In genomic region chr1:15275921-15276683, GRCh38 we compare ENCODE assay signal across 13 cellular contexts. TPM values are rescaled to one million over a fixed set of nuclear protein-coding genes. Genes with fewer than 3 reads are reported as not detected.
DNase-seq lines count a peak whose midpoint lies in the region; ATAC-seq and TF ChIP-seq lines count a peak whose summit lies in the region.
"Had no signal": no experiment of that assay in that cellular context is flagged by ENCODE, and none has a peak within 500 bp of the region (broad histone marks: within the 10 kb centered on the region; RNA-seq: fewer than 3 reads in every experiment).

No MANE protein-coding gene starts in this region.

- TF ChIP-seq POLR2A in esophagus muscularis mucosa (IDR thresholded peaks at IDR 0.05; ENCODE audit: low read depth), result no peak

- H3K4me1 ChIP-seq in left ventricle myocardium inferior (peaks cover 4% of the 10 kb centered on the region), esophagus muscularis mucosa (peaks cover 3 to 10% (median 8%) of the 10 kb centered on the region in 4 donors), muscle layer of duodenum (ENCODE audit: control insufficient read depth in 1 of 2, insufficient read depth in 2 of 2, low read length in 2 of 2) (peaks cover 0 to 6% of the 10 kb centered on the region in 2 donors), GM23248 (ENCODE audit: insufficient read depth) (no peaks in the 10 kb centered on the region)
- H3K4me1 ChIP-seq: Caco-2 had no signal

- H3K27ac ChIP-seq in left ventricle myocardium inferior (replicated peaks), result no peak overlapping the region
- no peak overlapping the region for H3K27ac ChIP-seq in esophagus muscularis mucosa (replicated peaks in 1 of 4)
- peak overlapping the region; percentile 23 for H3K27ac ChIP-seq in muscle layer of duodenum (ENCODE audit: low read length)
- no peak overlapping the region for H3K27ac ChIP-seq in GM23248
- H3K27ac ChIP-seq: C4-2B had no signal

- TF ChIP-seq EP300 in esophagus muscularis mucosa (IDR thresholded peaks at IDR 0.05), result no peak

- intact Hi-C loops in Right ventricle myocardium superior (cut with DNase I) (loop anchor here (2.0 kb wide), 1 partner anchor 123 kb away; the partner anchor contains the start of gene TMEM51), left ventricle myocardium inferior (cut with micrococcal nuclease) (loop anchor here (10.0 kb wide), 1 partner anchor 121 kb away; the partner anchor contains the start of gene TMEM51), esophagus muscularis mucosa (cut with DNase I) (no loop called here)

- no peaks in the 10 kb centered on the region for H3K9me3 ChIP-seq in left ventricle myocardium inferior (replicated peaks)
- H3K9me3 ChIP-seq in esophagus muscularis mucosa, result no peaks in the 10 kb centered on the region
- H3K9me3 ChIP-seq in muscle layer of duodenum (ENCODE audit: control insufficient read depth in 1 of 2, low read length in 2 of 2), result no peaks in the 10 kb centered on the region
- no peaks in the 10 kb centered on the region for H3K9me3 ChIP-seq in GM23248 (ENCODE audit: low read depth)
- H3K9me3 ChIP-seq: Caco-2 had no signal

- no peak overlapping the region for H2AFZ ChIP-seq in GM23248

- H4K20me1 ChIP-seq in GM23248 (ENCODE audit: insufficient read depth), result no peaks in the 10 kb centered on the region

- in situ Hi-C loops in GM23248 (cut with MboI), result loop anchor here (10.0 kb wide), 1 partner anchor 151 kb away; no protein-coding TSS in a partner anchor

- no peaks in the 10 kb centered on the region for H3K79me2 ChIP-seq in GM23248 (ENCODE audit: insufficient read depth)

- no peak overlapping the region for H3K4me2 ChIP-seq in GM23248 (ENCODE audit: unreplicated experiment)

- H3K9ac ChIP-seq in GM23248, result no peak overlapping the region

- H3K27me3 ChIP-seq in left ventricle myocardium inferior (ENCODE audit: low read depth), result peaks cover 11% of the 10 kb centered on the region
- H3K27me3 ChIP-seq in esophagus muscularis mucosa, result no peaks in the 10 kb centered on the region
- no peaks in the 10 kb centered on the region for H3K27me3 ChIP-seq in muscle layer of duodenum (ENCODE audit: low read depth, low read length)
- peaks cover 3% of the 10 kb centered on the region for H3K27me3 ChIP-seq in GM23248 (replicated peaks; ENCODE audit: insufficient read depth)

- no peaks in the 10 kb centered on the region for H3K36me3 ChIP-seq in left ventricle myocardium inferior
- H3K36me3 ChIP-seq in esophagus muscularis mucosa, result no peaks in the 10 kb centered on the region
- H3K36me3 ChIP-seq in muscle layer of duodenum (ENCODE audit: control insufficient read depth in 1 of 2, insufficient read depth in 2 of 2, low read length in 2 of 2), result no peaks in the 10 kb centered on the region
- H3K36me3 ChIP-seq in GM23248 (ENCODE audit: low read depth), result no peaks in the 10 kb centered on the region

- H3K4me3 ChIP-seq in left ventricle myocardium inferior (no peak overlapping the region), esophagus muscularis mucosa (no peak overlapping the region), muscle layer of duodenum (ENCODE audit: low read depth in 1 of 2, low read length in 2 of 2) (no peak overlapping the region), GM23248 (no peak overlapping the region)

- ATAC-seq in Right ventricle myocardium superior (ENCODE audit: poor library complexity) (peak; percentile 47), GM19397 (IDR thresholded peaks at IDR 0.05; ENCODE audit: unreplicated experiment) (no peak), GM18867 (IDR thresholded peaks at IDR 0.05; ENCODE audit: unreplicated experiment) (no peak)
- ATAC-seq: HCT116 had no signal

- no peaks in the 10 kb centered on the region for H3K9me2 ChIP-seq in GM23248 (ENCODE audit: insufficient read depth)

- no peaks in the 10 kb centered on the region for H3F3A ChIP-seq in GM23248 (ENCODE audit: insufficient read depth)

- WGBS in esophagus muscularis mucosa, result 89% methylated on average over 10 of the region's 10 CpGs
- 59 to 65% methylated on average over 10 of the region's 10 CpGs for WGBS in GM23248 (ENCODE audit: low coverage in 1 of 2, low lambda C conversion rate in 2 of 2, missing lambda C conversion rate in 2 of 2), 2 experiments

- no peak for DNase-seq in Right ventricle myocardium superior
- no peak for DNase-seq in left ventricle myocardium inferior
- DNase-seq in esophagus muscularis mucosa (ENCODE audit: extremely low spot score), result peak; percentile 91
- DNase-seq in GM23248, result no peak
- no peak for DNase-seq in NCI-H187 (lab: John Stamatoyannopoulos, UW)
- DNase-seq: Caco-2, NCI-H1092 treated with DMSO at 0.1 percent for 48 hours, NCI-H1694 had no signal

- no peak for TF ChIP-seq CTCF in left ventricle myocardium inferior (IDR thresholded peaks at IDR 0.05; ENCODE audit: borderline replicate concordance)
- no peak for TF ChIP-seq CTCF in esophagus muscularis mucosa (IDR thresholded peaks at IDR 0.05)

RNA-seq across cellular contexts. Expression of gene FHAD1, which starts 29.1 kb away (rescaled TPM):
- total RNA-seq in Right ventricle myocardium superior (not detected), left ventricle myocardium inferior (not detected), esophagus muscularis mucosa (under 1 TPM in 3 of 4 donors, not detected in 1; under 0.01 to 0.26 (median 0.06) TPM)
- not detected in 2 replicates for total RNA-seq in GM23248 (2014; rRNA removed; shearing (Covaris generic))
- polyA plus RNA-seq in GM23248 (2016; fragmentation: Nextera tagmentation; extraction: Ambion mirVana), result 0.24 TPM in 1 of 2 replicates, not detected in the other
